In the genomic region with DNA sequence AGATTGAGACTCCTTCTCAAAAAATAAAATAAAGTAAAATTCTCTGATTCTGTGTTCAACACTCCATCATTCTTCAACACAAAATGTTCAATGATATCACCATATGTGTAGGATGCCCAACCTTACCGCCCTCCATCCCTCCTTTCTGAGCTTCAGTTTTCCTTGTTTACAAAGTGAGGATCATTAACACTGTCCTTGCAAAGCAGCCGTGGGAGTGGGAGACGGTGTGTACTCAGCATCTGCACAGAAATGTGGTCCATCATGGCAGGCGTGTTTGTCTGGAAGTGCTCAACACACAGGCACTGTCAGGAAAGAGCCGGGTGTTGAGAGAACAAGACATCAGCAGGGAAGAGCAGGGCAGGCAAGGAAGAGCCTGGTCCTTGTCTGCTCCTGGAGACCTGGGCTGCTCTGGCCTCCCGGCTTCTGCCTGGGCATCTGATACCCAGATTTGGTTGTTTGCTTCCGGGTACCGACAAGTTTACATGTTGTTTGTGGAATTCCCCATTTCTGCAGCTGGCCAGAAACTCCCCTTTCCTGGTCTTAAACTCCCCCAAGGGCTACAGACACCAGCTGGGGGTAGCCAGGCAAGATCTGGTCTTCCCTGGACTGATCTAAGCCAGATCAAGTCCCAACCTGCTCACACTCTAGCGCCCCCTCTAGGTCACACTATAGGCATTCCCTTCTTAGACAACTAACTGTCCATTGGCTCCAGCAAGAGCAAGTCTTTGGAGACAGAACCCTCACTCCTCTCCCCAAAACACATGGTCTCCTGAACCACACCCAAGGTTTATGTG, we compare ENCODE assay signal across 1 cellular context.
TF ChIP-seq lines count a peak whose summit lies in the region.

No MANE protein-coding gene starts in this region.

TF ChIP-seq in HepG2, 621 proteins besides CTCF, POLR2A, EP300 and RAD21 (continued from another document):
- TF ChIP-seq, protein P1, sequence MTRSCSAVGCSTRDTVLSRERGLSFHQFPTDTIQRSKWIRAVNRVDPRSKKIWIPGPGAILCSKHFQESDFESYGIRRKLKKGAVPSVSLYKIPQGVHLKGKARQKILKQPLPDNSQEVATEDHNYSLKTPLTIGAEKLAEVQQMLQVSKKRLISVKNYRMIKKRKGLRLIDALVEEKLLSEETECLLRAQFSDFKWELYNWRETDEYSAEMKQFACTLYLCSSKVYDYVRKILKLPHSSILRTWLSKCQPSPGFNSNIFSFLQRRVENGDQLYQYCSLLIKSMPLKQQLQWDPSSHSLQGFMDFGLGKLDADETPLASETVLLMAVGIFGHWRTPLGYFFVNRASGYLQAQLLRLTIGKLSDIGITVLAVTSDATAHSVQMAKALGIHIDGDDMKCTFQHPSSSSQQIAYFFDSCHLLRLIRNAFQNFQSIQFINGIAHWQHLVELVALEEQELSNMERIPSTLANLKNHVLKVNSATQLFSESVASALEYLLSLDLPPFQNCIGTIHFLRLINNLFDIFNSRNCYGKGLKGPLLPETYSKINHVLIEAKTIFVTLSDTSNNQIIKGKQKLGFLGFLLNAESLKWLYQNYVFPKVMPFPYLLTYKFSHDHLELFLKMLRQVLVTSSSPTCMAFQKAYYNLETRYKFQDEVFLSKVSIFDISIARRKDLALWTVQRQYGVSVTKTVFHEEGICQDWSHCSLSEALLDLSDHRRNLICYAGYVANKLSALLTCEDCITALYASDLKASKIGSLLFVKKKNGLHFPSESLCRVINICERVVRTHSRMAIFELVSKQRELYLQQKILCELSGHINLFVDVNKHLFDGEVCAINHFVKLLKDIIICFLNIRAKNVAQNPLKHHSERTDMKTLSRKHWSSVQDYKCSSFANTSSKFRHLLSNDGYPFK (CRISPR knock-in tag; IDR thresholded peaks at IDR 0.05; ENCODE audit: borderline replicate concordance) = 0 out of 2 replicates have a peak, but pooled peaks have one; percentile 9
- TF ChIP-seq GPN1 (CRISPR knock-in tag; IDR thresholded peaks at IDR 0.05; ENCODE audit: borderline replicate concordance) (no peak), CREB1 (IDR thresholded peaks at IDR 0.05) (no peak), CREB1 (CRISPR knock-in tag; IDR thresholded peaks at IDR 0.05) (no peak), ZNF709 (CRISPR knock-in tag; IDR thresholded peaks at IDR 0.05) (no peak), PCBP2 (optimal IDR thresholded peaks at IDR 0.05; ENCODE audit: low read depth, low read length, poor library complexity, severe bottlenecking) (no peak), HNRNPUL1 (IDR thresholded peaks at IDR 0.05; ENCODE audit: low read depth, low read length) (no peak), GTF3A (CRISPR knock-in tag; conservative IDR thresholded peaks at IDR 0.05) (no peak), CREM (IDR thresholded peaks at IDR 0.05) (no peak), CREM (CRISPR knock-in tag; IDR thresholded peaks at IDR 0.05) (no peak), SIX4 (CRISPR knock-in tag; IDR thresholded peaks at IDR 0.05) (no peak), CHD2 (IDR thresholded peaks at IDR 0.05; ENCODE audit: low read depth, low read length) (no peak), TBX2 (CRISPR knock-in tag; IDR thresholded peaks at IDR 0.05; ENCODE audit: borderline replicate concordance) (no peak), PRMT3 (CRISPR knock-in tag; IDR thresholded peaks at IDR 0.05; ENCODE audit: borderline replicate concordance, low read depth) (no peak), MED1 (CRISPR knock-in tag; IDR thresholded peaks at IDR 0.05) (no peak), ZNF768 (CRISPR knock-in tag; IDR thresholded peaks at IDR 0.05) (no peak), ZNF607 (CRISPR knock-in tag; IDR thresholded peaks at IDR 0.05; ENCODE audit: borderline replicate concordance) (0 out of 2 replicates have a peak, but pooled peaks have one; percentile 55), CBX1 (IDR thresholded peaks at IDR 0.05; ENCODE audit: low read depth) (no peak), ZNF577 (CRISPR knock-in tag; IDR thresholded peaks at IDR 0.05; ENCODE audit: borderline replicate concordance, low read depth) (no peak), ETV6 (CRISPR knock-in tag; conservative IDR thresholded peaks at IDR 0.05) (no peak), ZNF205 (CRISPR knock-in tag; IDR thresholded peaks at IDR 0.05) (no peak), SOX6 (IDR thresholded peaks at IDR 0.05) (no peak), SOX6 (CRISPR knock-in tag; IDR thresholded peaks at IDR 0.05) (0 out of 2 replicates have a peak, but pooled peaks have one; percentile 16), TRIM24 (CRISPR knock-in tag; IDR thresholded peaks at IDR 0.05) (no peak), DR1 (CRISPR knock-in tag; IDR thresholded peaks at IDR 0.05) (no peak), KDM3A (CRISPR knock-in tag; IDR thresholded peaks at IDR 0.05; ENCODE audit: low read depth) (no peak)
- TF ChIP-seq, protein P2, sequence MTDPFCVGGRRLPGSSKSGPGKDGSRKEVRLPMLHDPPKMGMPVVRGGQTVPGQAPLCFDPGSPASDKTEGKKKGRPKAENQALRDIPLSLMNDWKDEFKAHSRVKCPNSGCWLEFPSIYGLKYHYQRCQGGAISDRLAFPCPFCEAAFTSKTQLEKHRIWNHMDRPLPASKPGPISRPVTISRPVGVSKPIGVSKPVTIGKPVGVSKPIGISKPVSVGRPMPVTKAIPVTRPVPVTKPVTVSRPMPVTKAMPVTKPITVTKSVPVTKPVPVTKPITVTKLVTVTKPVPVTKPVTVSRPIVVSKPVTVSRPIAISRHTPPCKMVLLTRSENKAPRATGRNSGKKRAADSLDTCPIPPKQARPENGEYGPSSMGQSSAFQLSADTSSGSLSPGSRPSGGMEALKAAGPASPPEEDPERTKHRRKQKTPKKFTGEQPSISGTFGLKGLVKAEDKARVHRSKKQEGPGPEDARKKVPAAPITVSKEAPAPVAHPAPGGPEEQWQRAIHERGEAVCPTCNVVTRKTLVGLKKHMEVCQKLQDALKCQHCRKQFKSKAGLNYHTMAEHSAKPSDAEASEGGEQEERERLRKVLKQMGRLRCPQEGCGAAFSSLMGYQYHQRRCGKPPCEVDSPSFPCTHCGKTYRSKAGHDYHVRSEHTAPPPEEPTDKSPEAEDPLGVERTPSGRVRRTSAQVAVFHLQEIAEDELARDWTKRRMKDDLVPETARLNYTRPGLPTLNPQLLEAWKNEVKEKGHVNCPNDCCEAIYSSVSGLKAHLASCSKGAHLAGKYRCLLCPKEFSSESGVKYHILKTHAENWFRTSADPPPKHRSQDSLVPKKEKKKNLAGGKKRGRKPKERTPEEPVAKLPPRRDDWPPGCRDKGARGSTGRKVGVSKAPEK (CRISPR knock-in tag; IDR thresholded peaks at IDR 0.05; ENCODE audit: borderline replicate concordance) = no peak
- TF ChIP-seq, protein P3, sequence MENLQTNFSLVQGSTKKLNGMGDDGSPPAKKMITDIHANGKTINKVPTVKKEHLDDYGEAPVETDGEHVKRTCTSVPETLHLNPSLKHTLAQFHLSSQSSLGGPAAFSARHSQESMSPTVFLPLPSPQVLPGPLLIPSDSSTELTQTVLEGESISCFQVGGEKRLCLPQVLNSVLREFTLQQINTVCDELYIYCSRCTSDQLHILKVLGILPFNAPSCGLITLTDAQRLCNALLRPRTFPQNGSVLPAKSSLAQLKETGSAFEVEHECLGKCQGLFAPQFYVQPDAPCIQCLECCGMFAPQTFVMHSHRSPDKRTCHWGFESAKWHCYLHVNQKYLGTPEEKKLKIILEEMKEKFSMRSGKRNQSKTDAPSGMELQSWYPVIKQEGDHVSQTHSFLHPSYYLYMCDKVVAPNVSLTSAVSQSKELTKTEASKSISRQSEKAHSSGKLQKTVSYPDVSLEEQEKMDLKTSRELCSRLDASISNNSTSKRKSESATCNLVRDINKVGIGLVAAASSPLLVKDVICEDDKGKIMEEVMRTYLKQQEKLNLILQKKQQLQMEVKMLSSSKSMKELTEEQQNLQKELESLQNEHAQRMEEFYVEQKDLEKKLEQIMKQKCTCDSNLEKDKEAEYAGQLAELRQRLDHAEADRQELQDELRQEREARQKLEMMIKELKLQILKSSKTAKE (CRISPR knock-in tag; IDR thresholded peaks at IDR 0.05; ENCODE audit: borderline replicate concordance) = no peak
- TF ChIP-seq, protein P4, sequence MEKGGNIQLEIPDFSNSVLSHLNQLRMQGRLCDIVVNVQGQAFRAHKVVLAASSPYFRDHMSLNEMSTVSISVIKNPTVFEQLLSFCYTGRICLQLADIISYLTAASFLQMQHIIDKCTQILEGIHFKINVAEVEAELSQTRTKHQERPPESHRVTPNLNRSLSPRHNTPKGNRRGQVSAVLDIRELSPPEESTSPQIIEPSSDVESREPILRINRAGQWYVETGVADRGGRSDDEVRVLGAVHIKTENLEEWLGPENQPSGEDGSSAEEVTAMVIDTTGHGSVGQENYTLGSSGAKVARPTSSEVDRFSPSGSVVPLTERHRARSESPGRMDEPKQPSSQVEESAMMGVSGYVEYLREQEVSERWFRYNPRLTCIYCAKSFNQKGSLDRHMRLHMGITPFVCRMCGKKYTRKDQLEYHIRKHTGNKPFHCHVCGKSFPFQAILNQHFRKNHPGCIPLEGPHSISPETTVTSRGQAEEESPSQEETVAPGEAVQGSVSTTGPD (CRISPR knock-in tag; IDR thresholded peaks at IDR 0.05) = no peak
- TF ChIP-seq, protein P5, sequence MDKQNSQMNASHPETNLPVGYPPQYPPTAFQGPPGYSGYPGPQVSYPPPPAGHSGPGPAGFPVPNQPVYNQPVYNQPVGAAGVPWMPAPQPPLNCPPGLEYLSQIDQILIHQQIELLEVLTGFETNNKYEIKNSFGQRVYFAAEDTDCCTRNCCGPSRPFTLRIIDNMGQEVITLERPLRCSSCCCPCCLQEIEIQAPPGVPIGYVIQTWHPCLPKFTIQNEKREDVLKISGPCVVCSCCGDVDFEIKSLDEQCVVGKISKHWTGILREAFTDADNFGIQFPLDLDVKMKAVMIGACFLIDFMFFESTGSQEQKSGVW (CRISPR knock-in tag; IDR thresholded peaks at IDR 0.05; ENCODE audit: borderline replicate concordance) = no peak
- TF ChIP-seq, protein P6, sequence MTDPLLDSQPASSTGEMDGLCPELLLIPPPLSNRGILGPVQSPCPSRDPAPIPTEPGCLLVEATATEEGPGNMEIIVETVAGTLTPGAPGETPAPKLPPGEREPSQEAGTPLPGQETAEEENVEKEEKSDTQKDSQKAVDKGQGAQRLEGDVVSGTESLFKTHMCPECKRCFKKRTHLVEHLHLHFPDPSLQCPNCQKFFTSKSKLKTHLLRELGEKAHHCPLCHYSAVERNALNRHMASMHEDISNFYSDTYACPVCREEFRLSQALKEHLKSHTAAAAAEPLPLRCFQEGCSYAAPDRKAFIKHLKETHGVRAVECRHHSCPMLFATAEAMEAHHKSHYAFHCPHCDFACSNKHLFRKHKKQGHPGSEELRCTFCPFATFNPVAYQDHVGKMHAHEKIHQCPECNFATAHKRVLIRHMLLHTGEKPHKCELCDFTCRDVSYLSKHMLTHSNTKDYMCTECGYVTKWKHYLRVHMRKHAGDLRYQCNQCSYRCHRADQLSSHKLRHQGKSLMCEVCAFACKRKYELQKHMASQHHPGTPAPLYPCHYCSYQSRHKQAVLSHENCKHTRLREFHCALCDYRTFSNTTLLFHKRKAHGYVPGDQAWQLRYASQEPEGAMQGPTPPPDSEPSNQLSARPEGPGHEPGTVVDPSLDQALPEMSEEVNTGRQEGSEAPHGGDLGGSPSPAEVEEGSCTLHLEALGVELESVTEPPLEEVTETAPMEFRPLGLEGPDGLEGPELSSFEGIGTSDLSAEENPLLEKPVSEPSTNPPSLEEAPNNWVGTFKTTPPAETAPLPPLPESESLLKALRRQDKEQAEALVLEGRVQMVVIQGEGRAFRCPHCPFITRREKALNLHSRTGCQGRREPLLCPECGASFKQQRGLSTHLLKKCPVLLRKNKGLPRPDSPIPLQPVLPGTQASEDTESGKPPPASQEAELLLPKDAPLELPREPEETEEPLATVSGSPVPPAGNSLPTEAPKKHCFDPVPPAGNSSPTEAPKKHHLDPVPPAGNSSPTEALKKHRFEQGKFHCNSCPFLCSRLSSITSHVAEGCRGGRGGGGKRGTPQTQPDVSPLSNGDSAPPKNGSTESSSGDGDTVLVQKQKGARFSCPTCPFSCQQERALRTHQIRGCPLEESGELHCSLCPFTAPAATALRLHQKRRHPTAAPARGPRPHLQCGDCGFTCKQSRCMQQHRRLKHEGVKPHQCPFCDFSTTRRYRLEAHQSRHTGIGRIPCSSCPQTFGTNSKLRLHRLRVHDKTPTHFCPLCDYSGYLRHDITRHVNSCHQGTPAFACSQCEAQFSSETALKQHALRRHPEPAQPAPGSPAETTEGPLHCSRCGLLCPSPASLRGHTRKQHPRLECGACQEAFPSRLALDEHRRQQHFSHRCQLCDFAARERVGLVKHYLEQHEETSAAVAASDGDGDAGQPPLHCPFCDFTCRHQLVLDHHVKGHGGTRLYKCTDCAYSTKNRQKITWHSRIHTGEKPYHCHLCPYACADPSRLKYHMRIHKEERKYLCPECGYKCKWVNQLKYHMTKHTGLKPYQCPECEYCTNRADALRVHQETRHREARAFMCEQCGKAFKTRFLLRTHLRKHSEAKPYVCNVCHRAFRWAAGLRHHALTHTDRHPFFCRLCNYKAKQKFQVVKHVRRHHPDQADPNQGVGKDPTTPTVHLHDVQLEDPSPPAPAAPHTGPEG (CRISPR knock-in tag; IDR thresholded peaks at IDR 0.05) = no peak
- TF ChIP-seq, protein P7, sequence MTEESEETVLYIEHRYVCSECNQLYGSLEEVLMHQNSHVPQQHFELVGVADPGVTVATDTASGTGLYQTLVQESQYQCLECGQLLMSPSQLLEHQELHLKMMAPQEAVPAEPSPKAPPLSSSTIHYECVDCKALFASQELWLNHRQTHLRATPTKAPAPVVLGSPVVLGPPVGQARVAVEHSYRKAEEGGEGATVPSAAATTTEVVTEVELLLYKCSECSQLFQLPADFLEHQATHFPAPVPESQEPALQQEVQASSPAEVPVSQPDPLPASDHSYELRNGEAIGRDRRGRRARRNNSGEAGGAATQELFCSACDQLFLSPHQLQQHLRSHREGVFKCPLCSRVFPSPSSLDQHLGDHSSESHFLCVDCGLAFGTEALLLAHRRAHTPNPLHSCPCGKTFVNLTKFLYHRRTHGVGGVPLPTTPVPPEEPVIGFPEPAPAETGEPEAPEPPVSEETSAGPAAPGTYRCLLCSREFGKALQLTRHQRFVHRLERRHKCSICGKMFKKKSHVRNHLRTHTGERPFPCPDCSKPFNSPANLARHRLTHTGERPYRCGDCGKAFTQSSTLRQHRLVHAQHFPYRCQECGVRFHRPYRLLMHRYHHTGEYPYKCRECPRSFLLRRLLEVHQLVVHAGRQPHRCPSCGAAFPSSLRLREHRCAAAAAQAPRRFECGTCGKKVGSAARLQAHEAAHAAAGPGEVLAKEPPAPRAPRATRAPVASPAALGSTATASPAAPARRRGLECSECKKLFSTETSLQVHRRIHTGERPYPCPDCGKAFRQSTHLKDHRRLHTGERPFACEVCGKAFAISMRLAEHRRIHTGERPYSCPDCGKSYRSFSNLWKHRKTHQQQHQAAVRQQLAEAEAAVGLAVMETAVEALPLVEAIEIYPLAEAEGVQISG (CRISPR knock-in tag; IDR thresholded peaks at IDR 0.05) = no peak
